ENCODE assay signal across 35 cellular contexts in the genomic region with DNA sequence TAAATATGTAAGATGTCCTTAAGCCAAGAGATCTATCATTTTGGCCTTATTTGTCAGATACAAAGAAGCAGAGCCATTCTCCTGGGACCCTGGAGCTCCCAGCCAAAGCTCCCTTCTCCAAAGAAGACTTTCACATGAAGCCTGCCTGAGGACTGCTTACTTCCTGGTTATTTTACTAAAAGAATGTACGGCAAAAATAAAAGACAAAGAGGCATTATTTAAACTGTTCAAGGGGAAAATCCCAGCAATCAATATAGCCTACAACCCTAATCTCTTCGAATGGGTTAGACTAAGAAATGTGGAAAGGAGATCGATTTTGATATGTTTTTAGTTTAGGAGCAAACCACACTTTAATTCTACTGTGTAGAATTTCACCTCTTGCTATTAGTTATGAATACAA.
"Had no signal": no experiment of that assay in that cellular context is flagged by ENCODE, and none has a peak within 500 bp of the region (broad histone marks: within the 10 kb centered on the region; RNA-seq: fewer than 3 reads in every experiment).

No MANE protein-coding gene starts in this region.

- H3K27ac ChIP-seq: ascending aorta, brain microvascular endothelial cell, cardiac muscle cell had no signal

- H3K36me3 Mint-ChIP-seq: activated CD4-positive, alpha-beta memory T cell treated with anti-CD3 and anti-CD28 coated beads for 36 hours; activated naive CD4-positive, alpha-beta T cell treated with anti-CD3 and anti-CD28 coated beads, Interleukin-2, amount 50 U/mL, for 72 hours; activated naive CD8-positive, alpha-beta T cell treated with anti-CD3 and anti-CD28 coated beads for 36 hours; T-cell had no signal

- H3K27me3 ChIP-seq: ascending aorta, brain microvascular endothelial cell, cardiac muscle cell had no signal

- H3K36me3 ChIP-seq: ascending aorta, brain microvascular endothelial cell, cardiac muscle cell had no signal

- H3K9me3 Mint-ChIP-seq: activated CD4-positive, alpha-beta memory T cell treated with anti-CD3 and anti-CD28 coated beads for 36 hours; activated CD4-positive, alpha-beta T cell treated with anti-CD3 and anti-CD28 coated beads, Interleukin-2, amount 10 ng/mL, durations not matched to agents 24 days and 14 days; activated naive CD4-positive, alpha-beta T cell treated with anti-CD3 and anti-CD28 coated beads for 36 hours; activated naive CD4-positive, alpha-beta T cell treated with anti-CD3 and anti-CD28 coated beads, Interleukin-2, amount 50 U/mL, for 72 hours; activated T-cell treated with anti-CD3 and anti-CD28 coated beads, Interleukin-2, amount 50 U/mL, for 72 hours; activated T-helper 1 cell treated with anti-CD3 and anti-CD28 coated beads, Interleukin-12 subunit alpha, Interleukin-12 subunit beta, Interleukin-2, Interleukin-4 antibody, amounts not matched to agents 30 ng/mL and 10 ng/mL and 1 ng/mL, durations not matched to agents 14 hours and 24 hours and 36 hours; activated T-helper 17 cell treated with anti-CD3 and anti-CD28 coated beads, Interleukin-2, amount 50 U/mL, for 72 hours; central memory CD8-positive, alpha-beta T cell; T-helper 1 cell treated with Interleukin-12 subunit alpha and Interleukin-12 subunit beta and Interleukin-4 antibody, amounts not matched to agents 30 μg/mL and 1 μg/mL, for 36 hours; T-helper 2 cell treated with Interferon-gamma antibody and Interleukin-4, amounts not matched to agents 5 μg/mL and 100 μg/mL, for 36 hours had no signal

- H3K4me1 ChIP-seq: ascending aorta had no signal

- H3K27ac Mint-ChIP-seq: activated B cell treated with CpG ODN at 0.5 μM for 24 hours; activated CD4-positive, alpha-beta memory T cell treated with anti-CD3 and anti-CD28 coated beads for 36 hours; activated CD4-positive, alpha-beta T cell treated with anti-CD3 and anti-CD28 coated beads, Interleukin-2, amount 10 ng/mL, durations not matched to agents 24 days and 14 days; activated CD8-positive, alpha-beta T cell treated with anti-CD3 and anti-CD28 coated beads for 36 hours; activated naive CD4-positive, alpha-beta T cell treated with anti-CD3 and anti-CD28 coated beads for 36 hours; activated naive CD4-positive, alpha-beta T cell treated with anti-CD3 and anti-CD28 coated beads, Interleukin-2, amount 50 U/mL, for 72 hours; activated naive CD8-positive, alpha-beta T cell treated with anti-CD3 and anti-CD28 coated beads for 36 hours; activated T-cell treated with anti-CD3 and anti-CD28 coated beads, Interleukin-2, amount 50 U/mL, for 72 hours; activated T-helper 1 cell treated with anti-CD3 and anti-CD28 coated beads, Interleukin-12 subunit alpha, Interleukin-12 subunit beta, Interleukin-2, Interleukin-4 antibody, amounts not matched to agents 30 ng/mL and 10 ng/mL and 1 ng/mL, durations not matched to agents 14 hours and 24 hours and 36 hours; activated T-helper 17 cell treated with anti-CD3 and anti-CD28 coated beads, Interleukin-2, amount 50 U/mL, for 72 hours; T-cell; T-helper 1 cell treated with Interleukin-12 subunit alpha and Interleukin-12 subunit beta and Interleukin-4 antibody, amounts not matched to agents 30 μg/mL and 1 μg/mL, for 36 hours; T-helper 2 cell treated with Interferon-gamma antibody and Interleukin-4, amounts not matched to agents 5 μg/mL and 100 μg/mL, for 36 hours had no signal

- DNase-seq: activated B cell treated with CpG ODN at 0.5 μM for 24 hours; activated CD4-positive, alpha-beta memory T cell treated with anti-CD3 and anti-CD28 coated beads for 36 hours; activated CD4-positive, alpha-beta T cell treated with anti-CD3 and anti-CD28 coated beads for 4 hours; activated CD4-positive, alpha-beta T cell treated with anti-CD3 and anti-CD28 coated beads, Interleukin-2, amount 10 ng/mL, durations not matched to agents 24 days and 14 days; activated CD4-positive, alpha-beta T cell treated with anti-CD3 and anti-CD28 coated beads, Interleukin-2, amount 50 U/mL, for 1 hour; activated CD4-positive, alpha-beta T cell treated with anti-CD3 and anti-CD28 coated beads, Interleukin-2, amount 50 U/mL, for 4 hours; activated CD4-positive, CD25-positive, alpha-beta regulatory T cell treated with anti-CD3 and anti-CD28 coated beads, Interleukin-2, amount 50 U/mL, for 72 hours; activated CD8-positive, alpha-beta memory T cell treated with anti-CD3 and anti-CD28 coated beads, Interleukin-2, amount 50 U/mL, for 4 hours; activated CD8-positive, alpha-beta T cell treated with anti-CD3 and anti-CD28 coated beads for 36 hours; activated effector memory CD4-positive, alpha-beta T cell treated with anti-CD3 and anti-CD28 coated beads, Interleukin-2, amount 50 U/mL, for 16 hours; activated gamma-delta T cell treated with Interleukin-2 at 50 U/mL for 16 hours; activated naive CD4-positive, alpha-beta T cell; activated naive CD4-positive, alpha-beta T cell treated with anti-CD3 and anti-CD28 coated beads for 36 hours; activated naive CD4-positive, alpha-beta T cell treated with anti-CD3 and anti-CD28 coated beads, Interleukin-2, amount 50 U/mL, for 16 hours; activated naive CD8-positive, alpha-beta T cell treated with anti-CD3 and anti-CD28 coated beads for 36 hours; activated T-cell treated with anti-CD3 and anti-CD28 coated beads for 4 hours; activated T-cell treated with anti-CD3 and anti-CD28 coated beads, Interleukin-2, amount 50 U/mL, for 1 hour; activated T-cell treated with anti-CD3 and anti-CD28 coated beads, Interleukin-2, amount 50 U/mL, for 4 hours; activated T-cell treated with anti-CD3 and anti-CD28 coated beads, Interleukin-2, amount 50 U/mL, for 72 hours; amygdala; anterior cingulate cortex; brain microvascular endothelial cell; caudate nucleus; cerebellar nuclear complex; T-cell; T-helper 2 cell; T-helper 9 cell had no signal

- H3K4me3 ChIP-seq: ascending aorta, cardiac muscle cell had no signal

- H3K4me3 Mint-ChIP-seq: activated B cell treated with CpG ODN at 0.5 μM for 24 hours; activated CD4-positive, alpha-beta memory T cell treated with anti-CD3 and anti-CD28 coated beads for 36 hours; activated CD4-positive, alpha-beta T cell treated with anti-CD3 and anti-CD28 coated beads, Interleukin-2, amount 10 ng/mL, durations not matched to agents 24 days and 14 days; activated CD8-positive, alpha-beta T cell treated with anti-CD3 and anti-CD28 coated beads for 36 hours; activated naive CD4-positive, alpha-beta T cell treated with anti-CD3 and anti-CD28 coated beads for 36 hours; activated naive CD8-positive, alpha-beta T cell treated with anti-CD3 and anti-CD28 coated beads for 36 hours; activated T-cell treated with anti-CD3 and anti-CD28 coated beads, Interleukin-2, amount 50 U/mL, for 4 hours; activated T-cell treated with anti-CD3 and anti-CD28 coated beads, Interleukin-2, amount 50 U/mL, for 72 hours; activated T-helper 1 cell treated with anti-CD3 and anti-CD28 coated beads, Interleukin-12 subunit alpha, Interleukin-12 subunit beta, Interleukin-2, Interleukin-4 antibody, amounts not matched to agents 30 ng/mL and 10 ng/mL and 1 ng/mL, durations not matched to agents 14 hours and 24 hours and 36 hours; activated T-helper 17 cell treated with anti-CD3 and anti-CD28 coated beads, Interleukin-2, amount 50 U/mL, for 72 hours; central memory CD8-positive, alpha-beta T cell; T-cell; T-helper 1 cell treated with Interleukin-12 subunit alpha and Interleukin-12 subunit beta and Interleukin-4 antibody, amounts not matched to agents 30 μg/mL and 1 μg/mL, for 36 hours; T-helper 2 cell treated with Interferon-gamma antibody and Interleukin-4, amounts not matched to agents 5 μg/mL and 100 μg/mL, for 36 hours had no signal

- ATAC-seq: activated CD8-positive, alpha-beta T cell treated with anti-CD3 and anti-CD28 coated beads for 36 hours; activated naive CD4-positive, alpha-beta T cell treated with anti-CD3 and anti-CD28 coated beads, Interleukin-2, amount 50 U/mL, for 72 hours; activated T-cell treated with anti-CD3 and anti-CD28 coated beads, Interleukin-2, amount 50 U/mL, for 4 hours; activated T-cell treated with anti-CD3 and anti-CD28 coated beads, Interleukin-2, amount 50 U/mL, for 72 hours; activated T-helper 17 cell treated with anti-CD3 and anti-CD28 coated beads, Interleukin-2, amount 50 U/mL, for 72 hours; T-cell had no signal

- H3K27me3 Mint-ChIP-seq: activated CD4-positive, alpha-beta memory T cell treated with anti-CD3 and anti-CD28 coated beads for 36 hours; activated CD4-positive, alpha-beta T cell treated with anti-CD3 and anti-CD28 coated beads, Interleukin-2, amount 10 ng/mL, durations not matched to agents 24 days and 14 days; activated T-helper 17 cell treated with anti-CD3 and anti-CD28 coated beads, Interleukin-2, amount 50 U/mL, for 72 hours had no signal

- H3K4me1 Mint-ChIP-seq: activated B cell treated with CpG ODN at 0.5 μM for 24 hours; activated CD4-positive, alpha-beta T cell treated with anti-CD3 and anti-CD28 coated beads, Interleukin-2, amount 10 ng/mL, durations not matched to agents 24 days and 14 days; activated naive CD8-positive, alpha-beta T cell treated with anti-CD3 and anti-CD28 coated beads for 36 hours; activated T-helper 17 cell treated with anti-CD3 and anti-CD28 coated beads, Interleukin-2, amount 50 U/mL, for 72 hours; central memory CD8-positive, alpha-beta T cell; T-cell had no signal
